1 cellular context compared by ENCODE assay signal in the genomic region with DNA sequence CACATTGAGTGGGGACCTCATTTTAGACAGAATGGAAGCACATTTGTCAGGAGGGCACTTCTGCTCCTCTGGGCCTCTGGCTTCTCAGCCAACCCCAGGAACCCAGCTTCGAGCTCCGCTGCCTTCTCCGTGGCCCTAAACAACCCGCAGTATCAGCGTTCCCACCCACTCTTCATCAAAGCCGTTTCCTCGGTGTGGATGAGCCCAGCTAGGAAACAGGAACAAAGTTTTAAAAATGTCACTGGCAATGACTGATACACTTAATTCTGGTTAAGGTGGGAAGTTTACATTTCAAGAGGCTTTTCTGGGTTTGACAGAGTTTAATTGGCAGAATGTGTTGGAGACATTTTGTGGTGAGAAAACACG.
TF ChIP-seq lines count a peak whose summit lies in the region.

No MANE protein-coding gene starts in this region.

TF ChIP-seq in H1, 55 proteins besides CTCF, POLR2A, EP300 and RAD21:
- no peak for TF ChIP-seq SRF (IDR thresholded peaks at IDR 0.05; ENCODE audit: low read depth, low read length)
- no peak for TF ChIP-seq CTBP2 (IDR thresholded peaks at IDR 0.05; ENCODE audit: borderline replicate concordance, insufficient read depth, insufficient read length, low read length)
- TF ChIP-seq, protein P1, sequence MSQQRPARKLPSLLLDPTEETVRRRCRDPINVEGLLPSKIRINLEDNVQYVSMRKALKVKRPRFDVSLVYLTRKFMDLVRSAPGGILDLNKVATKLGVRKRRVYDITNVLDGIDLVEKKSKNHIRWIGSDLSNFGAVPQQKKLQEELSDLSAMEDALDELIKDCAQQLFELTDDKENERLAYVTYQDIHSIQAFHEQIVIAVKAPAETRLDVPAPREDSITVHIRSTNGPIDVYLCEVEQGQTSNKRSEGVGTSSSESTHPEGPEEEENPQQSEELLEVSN (IDR thresholded peaks at IDR 0.05) = no peak
- no peak for TF ChIP-seq CREB1 (IDR thresholded peaks at IDR 0.05)
- no peak for TF ChIP-seq ZNF274 (IDR thresholded peaks at IDR 0.05; ENCODE audit: borderline replicate concordance, extremely low read depth, low read length)
- TF ChIP-seq TCF12 (IDR thresholded peaks at IDR 0.05; ENCODE audit: low read depth, low read length) = no peak
- no peak for TF ChIP-seq CBX8 (IDR thresholded peaks at IDR 0.05; ENCODE audit: borderline replicate concordance, low read depth, low read length)
- no peak for TF ChIP-seq NANOG (IDR thresholded peaks at IDR 0.05; ENCODE audit: insufficient read depth, low read depth, low read length, poor library complexity, severe bottlenecking)
- no peak for TF ChIP-seq CBX5 (IDR thresholded peaks at IDR 0.05; ENCODE audit: low read depth, low read length)
- no peak for TF ChIP-seq RFX5 (IDR thresholded peaks at IDR 0.05; ENCODE audit: borderline replicate concordance, low read depth, low read length)
- TF ChIP-seq FOSL1 (IDR thresholded peaks at IDR 0.05; ENCODE audit: insufficient read depth, low read depth, low read length) = no peak
- no peak for TF ChIP-seq NRF1 (IDR thresholded peaks at IDR 0.05; ENCODE audit: low read depth, low read length)
- TF ChIP-seq, protein P2, sequence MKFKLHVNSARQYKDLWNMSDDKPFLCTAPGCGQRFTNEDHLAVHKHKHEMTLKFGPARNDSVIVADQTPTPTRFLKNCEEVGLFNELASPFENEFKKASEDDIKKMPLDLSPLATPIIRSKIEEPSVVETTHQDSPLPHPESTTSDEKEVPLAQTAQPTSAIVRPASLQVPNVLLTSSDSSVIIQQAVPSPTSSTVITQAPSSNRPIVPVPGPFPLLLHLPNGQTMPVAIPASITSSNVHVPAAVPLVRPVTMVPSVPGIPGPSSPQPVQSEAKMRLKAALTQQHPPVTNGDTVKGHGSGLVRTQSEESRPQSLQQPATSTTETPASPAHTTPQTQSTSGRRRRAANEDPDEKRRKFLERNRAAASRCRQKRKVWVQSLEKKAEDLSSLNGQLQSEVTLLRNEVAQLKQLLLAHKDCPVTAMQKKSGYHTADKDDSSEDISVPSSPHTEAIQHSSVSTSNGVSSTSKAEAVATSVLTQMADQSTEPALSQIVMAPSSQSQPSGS (IDR thresholded peaks at IDR 0.05; ENCODE audit: low read length) = no peak
- no peak for TF ChIP-seq SIX5 (IDR thresholded peaks at IDR 0.05; ENCODE audit: low read depth, low read length)
- no peak for TF ChIP-seq KDM1A (IDR thresholded peaks at IDR 0.05; ENCODE audit: borderline replicate concordance, low read length)
- TF ChIP-seq, protein P3, sequence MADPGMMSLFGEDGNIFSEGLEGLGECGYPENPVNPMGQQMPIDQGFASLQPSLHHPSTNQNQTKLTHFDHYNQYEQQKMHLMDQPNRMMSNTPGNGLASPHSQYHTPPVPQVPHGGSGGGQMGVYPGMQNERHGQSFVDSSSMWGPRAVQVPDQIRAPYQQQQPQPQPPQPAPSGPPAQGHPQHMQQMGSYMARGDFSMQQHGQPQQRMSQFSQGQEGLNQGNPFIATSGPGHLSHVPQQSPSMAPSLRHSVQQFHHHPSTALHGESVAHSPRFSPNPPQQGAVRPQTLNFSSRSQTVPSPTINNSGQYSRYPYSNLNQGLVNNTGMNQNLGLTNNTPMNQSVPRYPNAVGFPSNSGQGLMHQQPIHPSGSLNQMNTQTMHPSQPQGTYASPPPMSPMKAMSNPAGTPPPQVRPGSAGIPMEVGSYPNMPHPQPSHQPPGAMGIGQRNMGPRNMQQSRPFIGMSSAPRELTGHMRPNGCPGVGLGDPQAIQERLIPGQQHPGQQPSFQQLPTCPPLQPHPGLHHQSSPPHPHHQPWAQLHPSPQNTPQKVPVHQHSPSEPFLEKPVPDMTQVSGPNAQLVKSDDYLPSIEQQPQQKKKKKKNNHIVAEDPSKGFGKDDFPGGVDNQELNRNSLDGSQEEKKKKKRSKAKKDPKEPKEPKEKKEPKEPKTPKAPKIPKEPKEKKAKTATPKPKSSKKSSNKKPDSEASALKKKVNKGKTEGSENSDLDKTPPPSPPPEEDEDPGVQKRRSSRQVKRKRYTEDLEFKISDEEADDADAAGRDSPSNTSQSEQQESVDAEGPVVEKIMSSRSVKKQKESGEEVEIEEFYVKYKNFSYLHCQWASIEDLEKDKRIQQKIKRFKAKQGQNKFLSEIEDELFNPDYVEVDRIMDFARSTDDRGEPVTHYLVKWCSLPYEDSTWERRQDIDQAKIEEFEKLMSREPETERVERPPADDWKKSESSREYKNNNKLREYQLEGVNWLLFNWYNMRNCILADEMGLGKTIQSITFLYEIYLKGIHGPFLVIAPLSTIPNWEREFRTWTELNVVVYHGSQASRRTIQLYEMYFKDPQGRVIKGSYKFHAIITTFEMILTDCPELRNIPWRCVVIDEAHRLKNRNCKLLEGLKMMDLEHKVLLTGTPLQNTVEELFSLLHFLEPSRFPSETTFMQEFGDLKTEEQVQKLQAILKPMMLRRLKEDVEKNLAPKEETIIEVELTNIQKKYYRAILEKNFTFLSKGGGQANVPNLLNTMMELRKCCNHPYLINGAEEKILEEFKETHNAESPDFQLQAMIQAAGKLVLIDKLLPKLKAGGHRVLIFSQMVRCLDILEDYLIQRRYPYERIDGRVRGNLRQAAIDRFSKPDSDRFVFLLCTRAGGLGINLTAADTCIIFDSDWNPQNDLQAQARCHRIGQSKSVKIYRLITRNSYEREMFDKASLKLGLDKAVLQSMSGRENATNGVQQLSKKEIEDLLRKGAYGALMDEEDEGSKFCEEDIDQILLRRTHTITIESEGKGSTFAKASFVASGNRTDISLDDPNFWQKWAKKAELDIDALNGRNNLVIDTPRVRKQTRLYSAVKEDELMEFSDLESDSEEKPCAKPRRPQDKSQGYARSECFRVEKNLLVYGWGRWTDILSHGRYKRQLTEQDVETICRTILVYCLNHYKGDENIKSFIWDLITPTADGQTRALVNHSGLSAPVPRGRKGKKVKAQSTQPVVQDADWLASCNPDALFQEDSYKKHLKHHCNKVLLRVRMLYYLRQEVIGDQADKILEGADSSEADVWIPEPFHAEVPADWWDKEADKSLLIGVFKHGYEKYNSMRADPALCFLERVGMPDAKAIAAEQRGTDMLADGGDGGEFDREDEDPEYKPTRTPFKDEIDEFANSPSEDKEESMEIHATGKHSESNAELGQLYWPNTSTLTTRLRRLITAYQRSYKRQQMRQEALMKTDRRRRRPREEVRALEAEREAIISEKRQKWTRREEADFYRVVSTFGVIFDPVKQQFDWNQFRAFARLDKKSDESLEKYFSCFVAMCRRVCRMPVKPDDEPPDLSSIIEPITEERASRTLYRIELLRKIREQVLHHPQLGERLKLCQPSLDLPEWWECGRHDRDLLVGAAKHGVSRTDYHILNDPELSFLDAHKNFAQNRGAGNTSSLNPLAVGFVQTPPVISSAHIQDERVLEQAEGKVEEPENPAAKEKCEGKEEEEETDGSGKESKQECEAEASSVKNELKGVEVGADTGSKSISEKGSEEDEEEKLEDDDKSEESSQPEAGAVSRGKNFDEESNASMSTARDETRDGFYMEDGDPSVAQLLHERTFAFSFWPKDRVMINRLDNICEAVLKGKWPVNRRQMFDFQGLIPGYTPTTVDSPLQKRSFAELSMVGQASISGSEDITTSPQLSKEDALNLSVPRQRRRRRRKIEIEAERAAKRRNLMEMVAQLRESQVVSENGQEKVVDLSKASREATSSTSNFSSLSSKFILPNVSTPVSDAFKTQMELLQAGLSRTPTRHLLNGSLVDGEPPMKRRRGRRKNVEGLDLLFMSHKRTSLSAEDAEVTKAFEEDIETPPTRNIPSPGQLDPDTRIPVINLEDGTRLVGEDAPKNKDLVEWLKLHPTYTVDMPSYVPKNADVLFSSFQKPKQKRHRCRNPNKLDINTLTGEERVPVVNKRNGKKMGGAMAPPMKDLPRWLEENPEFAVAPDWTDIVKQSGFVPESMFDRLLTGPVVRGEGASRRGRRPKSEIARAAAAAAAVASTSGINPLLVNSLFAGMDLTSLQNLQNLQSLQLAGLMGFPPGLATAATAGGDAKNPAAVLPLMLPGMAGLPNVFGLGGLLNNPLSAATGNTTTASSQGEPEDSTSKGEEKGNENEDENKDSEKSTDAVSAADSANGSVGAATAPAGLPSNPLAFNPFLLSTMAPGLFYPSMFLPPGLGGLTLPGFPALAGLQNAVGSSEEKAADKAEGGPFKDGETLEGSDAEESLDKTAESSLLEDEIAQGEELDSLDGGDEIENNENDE (IDR thresholded peaks at IDR 0.05; ENCODE audit: insufficient replicate concordance, low read length) = no peak
- TF ChIP-seq, protein P4, sequence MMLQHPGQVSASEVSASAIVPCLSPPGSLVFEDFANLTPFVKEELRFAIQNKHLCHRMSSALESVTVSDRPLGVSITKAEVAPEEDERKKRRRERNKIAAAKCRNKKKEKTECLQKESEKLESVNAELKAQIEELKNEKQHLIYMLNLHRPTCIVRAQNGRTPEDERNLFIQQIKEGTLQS (IDR thresholded peaks at IDR 0.05; ENCODE audit: insufficient read depth, low read depth, low read length) = no peak
- no peak for TF ChIP-seq SAP30 (IDR thresholded peaks at IDR 0.05; ENCODE audit: insufficient read depth, insufficient replicate concordance, low read length)
- TF ChIP-seq CHD1 (IDR thresholded peaks at IDR 0.05; ENCODE audit: low read depth, low read length) = no peak
